Comparison of ENCODE assay signal across 16 cellular contexts in genomic region chr6:154653385-154653784, GRCh38.
DNase-seq lines count a peak whose midpoint lies in the region; ATAC-seq and TF ChIP-seq lines count a peak whose summit lies in the region.
"Had no signal": no experiment of that assay in that cellular context is flagged by ENCODE, and none has a peak within 500 bp of the region (broad histone marks: within the 10 kb centered on the region; RNA-seq: fewer than 3 reads in every experiment).

No MANE protein-coding gene starts in this region.

- intact Hi-C loops in heart right ventricle (cut with DNase I) (loop anchor here in 1 of 10 donors (5.0 kb wide), 1 partner anchor 141 kb away; the partner anchor contains the start of gene CNKSR3), cardiac septum (cut with DNase I) (loop anchor here (5.0 kb wide), 2 partner anchors 136 to 151 kb away; no protein-coding TSS in a partner anchor), tibial artery (cut with DNase I; ENCODE audit: low total_unique reads) (no loop called here), CD14-positive monocyte (cut with micrococcal nuclease) (no loop called here)

- H3K27ac Mint-ChIP-seq in endothelial cell (ENCODE audit: unreplicated experiment) = peak overlapping the region; percentile 68
- H3K27ac Mint-ChIP-seq in CD14-positive monocyte = no peak overlapping the region

- no peaks in the 10 kb centered on the region for H3K36me3 ChIP-seq in heart right ventricle
- H3K36me3 ChIP-seq in lung (ENCODE audit: control insufficient read depth in 2 of 2, insufficient read depth in 2 of 2, low read length in 2 of 2) = no peaks in the 10 kb centered on the region
- H3K36me3 ChIP-seq in tibial artery = no peaks in the 10 kb centered on the region
- H3K36me3 ChIP-seq: HAP-1, MG63, WERI-Rb-1 had no signal

- H3K4me3 Mint-ChIP-seq in endothelial cell (ENCODE audit: unreplicated experiment) (no peak overlapping the region), CD14-positive monocyte (no peak overlapping the region)
- H3K4me3 Mint-ChIP-seq: central memory CD8-positive, alpha-beta T cell had no signal

- no peak for TF ChIP-seq CTCF in heart right ventricle (IDR thresholded peaks at IDR 0.05)
- TF ChIP-seq CTCF in endothelial cell (IDR thresholded peaks at IDR 0.05; ENCODE audit: unreplicated experiment) = no peak
- TF ChIP-seq CTCF in lung (IDR thresholded peaks at IDR 0.05; ENCODE audit: control extremely low read depth, extremely low read depth) = no peak
- TF ChIP-seq CTCF in tibial artery (IDR thresholded peaks at IDR 0.05) = no peak
- no peak for TF ChIP-seq CTCF in CD14-positive monocyte (IDR thresholded peaks at IDR 0.05)

- WGBS in heart right ventricle, 2 donors = 44 to 48% methylated on average over 3 of the region's 3 CpGs
- WGBS in lung, 2 donors = 38 to 67% methylated on average over 3 of the region's 3 CpGs

- no peaks in the 10 kb centered on the region for H3K36me3 Mint-ChIP-seq in endothelial cell (ENCODE audit: low read depth, unreplicated experiment)
- no peaks in the 10 kb centered on the region for H3K36me3 Mint-ChIP-seq in CD14-positive monocyte

- DNase-seq in heart right ventricle = no peak
- no peak for DNase-seq in cardiac septum (ENCODE audit: low spot score)
- DNase-seq in endothelial cell (ENCODE audit: low spot score) = no peak
- no peak for DNase-seq in lung (ENCODE audit: low spot score)
- DNase-seq in tibial artery = no peak
- no peak for DNase-seq in cerebellar cortex (ENCODE audit: low spot score)
- DNase-seq in CD14-positive monocyte (ENCODE audit: low spot score) = no peak
- DNase-seq: activated naive CD4-positive, alpha-beta T cell treated with Interleukin-2 at 50 U/mL for 16 hours; NCI-H2107; WERI-Rb-1 had no signal

- H3K4me3 ChIP-seq in heart right ventricle (no peak overlapping the region), lung (no peak overlapping the region), tibial artery (no peak overlapping the region)
- H3K4me3 ChIP-seq: HAP-1, MG63, SK-N-MC had no signal

- H3K27me3 ChIP-seq in heart right ventricle (no peaks in the 10 kb centered on the region), lung (ENCODE audit: control insufficient read depth, insufficient read depth) (no peaks in the 10 kb centered on the region), tibial artery (no peaks in the 10 kb centered on the region)
- H3K27me3 ChIP-seq: MG63 had no signal

- H3K4me1 Mint-ChIP-seq in endothelial cell (ENCODE audit: unreplicated experiment) (peaks cover 11% of the 10 kb centered on the region), CD14-positive monocyte (peaks cover 15% of the 10 kb centered on the region)
- H3K4me1 Mint-ChIP-seq: central memory CD8-positive, alpha-beta T cell had no signal

- ATAC-seq in heart right ventricle = peak in 1 of 8 donors; percentile 25
- ATAC-seq in lung (ENCODE audit: insufficient read depth, low FRiP score) = no peak
- ATAC-seq in HG03378 (IDR thresholded peaks at IDR 0.05; ENCODE audit: unreplicated experiment) = no peak

- H3K27me3 Mint-ChIP-seq in endothelial cell (ENCODE audit: unreplicated experiment) = peaks cover 2% of the 10 kb centered on the region
- H3K27me3 Mint-ChIP-seq in CD14-positive monocyte (ENCODE audit: low read depth in 3 of 3) = peaks cover 0 to 4% (median 0%) of the 10 kb centered on the region in 3 donors

- no peaks in the 10 kb centered on the region for H3K9me3 Mint-ChIP-seq in endothelial cell (ENCODE audit: unreplicated experiment)
- H3K9me3 Mint-ChIP-seq in CD14-positive monocyte = peaks cover 0 to 3% (median 2%) of the 10 kb centered on the region in 7 donors
- H3K9me3 Mint-ChIP-seq: central memory CD8-positive, alpha-beta T cell had no signal

- H3K27ac ChIP-seq in heart right ventricle (peak overlapping the region in 6 of 10 donors; percentile 27 to 66 (median 42)), lung (ENCODE audit: low read depth in 1 of 2, low read length in 1 of 2) (peak overlapping the region; percentile 26 to 88), tibial artery (peak overlapping the region; percentile 46 to 57)
- H3K27ac ChIP-seq: 22Rv1, SK-N-MC, WERI-Rb-1 had no signal

- H3K9me3 ChIP-seq in heart right ventricle (no peaks in the 10 kb centered on the region), lung (ENCODE audit: control insufficient read depth in 2 of 2, insufficient read depth in 1 of 2, low read length in 1 of 2) (no peaks in the 10 kb centered on the region), tibial artery (no peaks in the 10 kb centered on the region)
- H3K9me3 ChIP-seq: HAP-1, MG63 had no signal

- H3K4me1 ChIP-seq in heart right ventricle = peaks cover 0 to 24% (median 10%) of the 10 kb centered on the region in 9 donors
- H3K4me1 ChIP-seq in lung (ENCODE audit: control insufficient read depth in 2 of 2, insufficient read depth in 2 of 2, low read length in 2 of 2) = peaks cover 3 to 6% of the 10 kb centered on the region in 2 donors
- peaks cover 0 to 42% (median 6%) of the 10 kb centered on the region in 4 donors for H3K4me1 ChIP-seq in tibial artery
- H3K4me1 ChIP-seq: HAP-1 had no signal
